ENCODE assay signal across 11 cellular contexts in the genomic region with DNA sequence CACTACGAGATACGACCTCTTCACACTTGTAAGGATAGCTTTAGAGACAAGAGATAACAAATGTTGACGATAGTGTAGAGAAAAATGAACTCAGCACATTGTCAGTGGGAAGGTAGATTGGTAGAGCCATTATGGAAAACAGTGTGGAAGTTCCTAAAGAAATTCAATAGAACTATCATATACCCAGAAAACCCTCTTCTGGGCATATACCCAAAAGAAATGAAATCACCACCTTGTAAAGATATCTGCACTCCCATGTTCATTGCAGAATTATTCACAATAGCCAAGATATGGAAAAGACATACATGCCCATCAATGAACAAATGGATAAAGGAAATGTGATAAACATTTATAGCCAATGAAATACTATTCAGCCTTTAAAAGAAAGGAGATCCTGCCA.
"Had no signal": no experiment of that assay in that cellular context is flagged by ENCODE, and none has a peak within 500 bp of the region (broad histone marks: within the 10 kb centered on the region; RNA-seq: fewer than 3 reads in every experiment).

No MANE protein-coding gene starts in this region.

- FAIRE-seq: H1, H54 had no signal

- ATAC-seq: GM23338, HCT116 had no signal

- H3K4me2 ChIP-seq: GM23338 had no signal

- H2AFZ ChIP-seq: GM23248, GM23338 had no signal

- H3K27ac ChIP-seq: GM23248 had no signal

- DNase-seq: GM23248, GOT3, H7, H9, HCEC 1CT, HFFc6 had no signal

- H3K9ac ChIP-seq: GM23248 had no signal

- H3K4me1 Mint-ChIP-seq: GM23338 had no signal

- H3K4me1 ChIP-seq: HAP-1 had no signal

- H3K9me3 ChIP-seq: HAP-1 had no signal

- H3K27ac Mint-ChIP-seq: GM23338, HFFc6 had no signal

- H3K36me3 ChIP-seq: HAP-1 had no signal

- H3K9me3 Mint-ChIP-seq: GM23338, HFFc6 had no signal

- H3K4me3 ChIP-seq: GM23248, GM23338, HAP-1 had no signal

- H3K4me3 Mint-ChIP-seq: GM23338, H9, HFFc6 had no signal
